In the genomic region with DNA sequence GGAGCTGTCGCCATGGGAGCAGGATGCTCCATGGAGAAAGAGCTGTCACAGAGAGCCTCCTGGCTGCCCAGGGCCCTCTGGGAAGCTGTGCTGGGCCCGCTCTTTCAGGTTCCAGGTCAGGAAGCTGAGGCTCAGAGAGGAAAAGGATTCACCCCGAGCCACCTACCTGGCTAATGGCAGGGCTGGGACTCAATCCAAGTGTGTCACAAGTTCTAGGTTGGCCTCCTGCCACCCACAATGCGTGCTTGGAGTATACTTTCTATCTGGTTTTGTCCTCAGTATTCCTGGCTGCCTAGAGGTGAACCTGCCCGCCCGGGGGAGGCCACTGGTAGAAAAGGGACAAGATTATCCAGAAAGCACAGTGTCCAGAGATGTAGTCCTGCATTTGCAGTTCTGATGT, we compare ENCODE assay signal across 20 cellular contexts.
"Had no signal": no experiment of that assay in that cellular context is flagged by ENCODE, and none has a peak within 500 bp of the region (broad histone marks: within the 10 kb centered on the region; RNA-seq: fewer than 3 reads in every experiment).

No MANE protein-coding gene starts in this region.

- H3K27me3 Mint-ChIP-seq: activated CD4-positive, alpha-beta memory T cell treated with anti-CD3 and anti-CD28 coated beads, Interleukin-2, amount 10 ng/mL, durations not matched to agents 7 days and 5 days; activated naive CD8-positive, alpha-beta T cell treated with anti-CD3 and anti-CD28 coated beads, Interleukin-2, amount 10 ng/mL, durations not matched to agents 7 days and 5 days; naive thymus-derived CD8-positive, alpha-beta T cell had no signal

- ATAC-seq: activated T-cell treated with anti-CD3 and anti-CD28 coated beads, Interleukin-2, amount 50 U/mL, for 72 hours; naive thymus-derived CD8-positive, alpha-beta T cell had no signal

- H3K27ac ChIP-seq: cardiac muscle cell, epithelial cell of prostate, heart right ventricle, neural progenitor cell, thyroid gland had no signal

- H3K9me3 Mint-ChIP-seq: activated CD4-positive, alpha-beta memory T cell treated with anti-CD3 and anti-CD28 coated beads, Interleukin-2, amount 10 ng/mL, durations not matched to agents 7 days and 5 days; activated naive CD4-positive, alpha-beta T cell treated with anti-CD3 and anti-CD28 coated beads for 36 hours; activated naive CD8-positive, alpha-beta T cell treated with anti-CD3 and anti-CD28 coated beads, Interleukin-2, amount 10 ng/mL, durations not matched to agents 7 days and 5 days; activated T-cell treated with anti-CD3 and anti-CD28 coated beads, Interleukin-2, amount 50 U/mL, for 72 hours; naive thymus-derived CD8-positive, alpha-beta T cell; neural progenitor cell had no signal

- H3K27ac Mint-ChIP-seq: activated CD4-positive, alpha-beta memory T cell treated with anti-CD3 and anti-CD28 coated beads, Interleukin-2, amount 10 ng/mL, durations not matched to agents 7 days and 5 days; activated naive CD4-positive, alpha-beta T cell treated with anti-CD3 and anti-CD28 coated beads for 36 hours; activated naive CD8-positive, alpha-beta T cell treated with anti-CD3 and anti-CD28 coated beads, Interleukin-2, amount 10 ng/mL, durations not matched to agents 7 days and 5 days; naive thymus-derived CD8-positive, alpha-beta T cell had no signal

- H3K9me3 ChIP-seq: heart right ventricle, thyroid gland had no signal

- H3K36me3 ChIP-seq: neural progenitor cell had no signal

- H3K4me3 ChIP-seq: cardiac muscle cell, heart right ventricle, lung, neural progenitor cell, thyroid gland had no signal

- H3K27me3 ChIP-seq: cardiac muscle cell, heart right ventricle, neural progenitor cell, thyroid gland had no signal

- DNase-seq: activated CD4-positive, alpha-beta memory T cell treated with anti-CD3 and anti-CD28 coated beads, Interleukin-2, amount 10 ng/mL, durations not matched to agents 7 days and 5 days; activated CD4-positive, alpha-beta T cell treated with anti-CD3 and anti-CD28 coated beads for 48 hours; activated CD4-positive, CD25-positive, alpha-beta regulatory T cell; activated effector memory CD4-positive, alpha-beta T cell treated with Interleukin-2 at 50 U/mL for 16 hours; activated naive CD4-positive, alpha-beta T cell treated with anti-CD3 and anti-CD28 coated beads for 36 hours; activated naive CD8-positive, alpha-beta T cell treated with anti-CD3 and anti-CD28 coated beads, Interleukin-2, amount 10 ng/mL, durations not matched to agents 7 days and 5 days; activated T-cell treated with anti-CD3 and anti-CD28 coated beads, Interleukin-2, amount 50 U/mL, for 72 hours; cortex of kidney; heart right ventricle; islet precursor cell; naive thymus-derived CD8-positive, alpha-beta T cell; retina; stimulated activated CD4-positive, alpha-beta T cell treated with anti-CD3 and anti-CD28 coated beads, Interleukin-2, amount 100 ng/mL, for 48 hours; stimulated activated CD8-positive, alpha-beta memory T cell treated with anti-CD3 and anti-CD28 coated beads, Interleukin-4, amount 100 ng/mL, for 48 hours; stimulated activated naive CD4-positive, alpha-beta T cell had no signal

- H3K4me1 Mint-ChIP-seq: activated CD4-positive, alpha-beta memory T cell treated with anti-CD3 and anti-CD28 coated beads, Interleukin-2, amount 10 ng/mL, durations not matched to agents 7 days and 5 days had no signal

- H3K4me3 Mint-ChIP-seq: activated CD4-positive, alpha-beta memory T cell treated with anti-CD3 and anti-CD28 coated beads, Interleukin-2, amount 10 ng/mL, durations not matched to agents 7 days and 5 days; activated naive CD4-positive, alpha-beta T cell treated with anti-CD3 and anti-CD28 coated beads for 36 hours; activated naive CD8-positive, alpha-beta T cell treated with anti-CD3 and anti-CD28 coated beads, Interleukin-2, amount 10 ng/mL, durations not matched to agents 7 days and 5 days; activated T-cell treated with anti-CD3 and anti-CD28 coated beads, Interleukin-2, amount 50 U/mL, for 72 hours; naive thymus-derived CD8-positive, alpha-beta T cell; neural progenitor cell had no signal

- H3K4me1 ChIP-seq: neural progenitor cell had no signal
